Comparison of ENCODE assay signal across 1 cellular context in the genomic region with DNA sequence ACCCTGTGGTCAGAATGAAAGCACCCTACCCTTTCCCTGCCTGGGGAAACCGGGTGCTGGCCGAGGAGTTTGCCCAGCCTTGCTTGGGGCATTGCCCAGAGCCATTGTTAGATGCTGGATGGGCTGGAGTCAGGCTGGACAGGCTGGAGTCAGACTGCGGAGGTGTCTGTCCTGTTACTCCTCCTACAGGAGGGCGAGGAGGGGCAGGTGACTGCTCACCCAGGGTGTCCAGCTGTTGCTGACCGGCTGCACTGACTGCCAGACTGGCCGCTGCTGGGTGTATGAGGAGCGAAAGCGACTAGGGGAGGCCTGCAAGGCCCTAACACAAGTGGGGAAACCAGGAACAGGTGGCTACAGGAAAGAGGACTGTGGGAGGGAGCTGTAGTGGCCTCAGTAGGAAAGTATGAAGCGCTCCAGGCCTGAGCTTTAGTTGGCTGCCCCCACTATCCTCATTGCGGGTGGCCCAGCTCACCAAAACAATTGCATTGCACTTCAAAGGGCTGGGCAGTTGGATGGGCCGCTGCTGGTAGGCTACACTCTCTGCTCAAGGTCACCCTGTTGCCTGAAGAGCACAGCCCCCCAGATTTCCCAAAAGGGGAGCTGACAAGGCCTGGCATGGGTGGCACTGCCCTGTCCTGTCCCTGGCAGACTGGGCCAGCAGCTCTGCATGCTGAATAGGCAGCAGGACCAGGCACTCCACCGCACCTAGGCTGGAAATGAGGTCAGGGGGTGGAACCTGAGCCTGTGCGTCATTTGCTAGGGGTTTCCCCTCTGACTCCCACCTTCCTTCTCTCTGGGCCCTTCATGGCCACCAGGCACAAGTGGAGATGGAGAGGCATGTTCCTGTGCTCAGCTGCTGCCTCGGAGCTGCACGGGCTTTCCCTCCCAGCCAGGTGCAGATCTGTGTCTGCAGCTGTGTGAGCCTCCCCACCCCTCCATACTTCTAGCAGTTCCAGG.
TF ChIP-seq lines count a peak whose summit lies in the region.

No MANE protein-coding gene starts in this region.

TF ChIP-seq in H1, 55 proteins besides CTCF, POLR2A, EP300 and RAD21:
- TF ChIP-seq HDAC2 (IDR thresholded peaks at IDR 0.05; ENCODE audit: borderline replicate concordance in 1 of 2, low read depth in 2 of 2, low read length in 2 of 2), result no peak
- TF ChIP-seq CEBPB (IDR thresholded peaks at IDR 0.05; ENCODE audit: low read depth, low read length), result no peak
- TF ChIP-seq RXRA (IDR thresholded peaks at IDR 0.05; ENCODE audit: insufficient read depth, low read depth, low read length), result no peak
- no peak for TF ChIP-seq CBX8 (IDR thresholded peaks at IDR 0.05; ENCODE audit: borderline replicate concordance, low read depth, low read length)
- no peak for TF ChIP-seq SIN3A (conservative IDR thresholded peaks at IDR 0.05 in 1 of 2, IDR thresholded peaks at IDR 0.05 in 1 of 2; ENCODE audit: low read depth in 1 of 2, low read length in 2 of 2)
- no peak for TF ChIP-seq HDAC6 (IDR thresholded peaks at IDR 0.05; ENCODE audit: low read depth, low read length)
- no peak for TF ChIP-seq SIX5 (IDR thresholded peaks at IDR 0.05; ENCODE audit: low read depth, low read length)
- TF ChIP-seq, protein P1, sequence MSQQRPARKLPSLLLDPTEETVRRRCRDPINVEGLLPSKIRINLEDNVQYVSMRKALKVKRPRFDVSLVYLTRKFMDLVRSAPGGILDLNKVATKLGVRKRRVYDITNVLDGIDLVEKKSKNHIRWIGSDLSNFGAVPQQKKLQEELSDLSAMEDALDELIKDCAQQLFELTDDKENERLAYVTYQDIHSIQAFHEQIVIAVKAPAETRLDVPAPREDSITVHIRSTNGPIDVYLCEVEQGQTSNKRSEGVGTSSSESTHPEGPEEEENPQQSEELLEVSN (IDR thresholded peaks at IDR 0.05), result no peak
- no peak for TF ChIP-seq CHD2 (IDR thresholded peaks at IDR 0.05; ENCODE audit: low read length)
- no peak for TF ChIP-seq SUZ12 (IDR thresholded peaks at IDR 0.05; ENCODE audit: low read length)
- TF ChIP-seq SIRT6 (IDR thresholded peaks at IDR 0.05; ENCODE audit: low read length), result no peak
- TF ChIP-seq TEAD4 (IDR thresholded peaks at IDR 0.05; ENCODE audit: low read depth, low read length), result no peak
- no peak for TF ChIP-seq CTBP2 (IDR thresholded peaks at IDR 0.05; ENCODE audit: borderline replicate concordance, insufficient read depth, insufficient read length, low read length)
- TF ChIP-seq BRCA1 (IDR thresholded peaks at IDR 0.05; ENCODE audit: low read depth, low read length), result no peak
